16 cellular contexts compared by ENCODE assay signal in the genomic region with DNA sequence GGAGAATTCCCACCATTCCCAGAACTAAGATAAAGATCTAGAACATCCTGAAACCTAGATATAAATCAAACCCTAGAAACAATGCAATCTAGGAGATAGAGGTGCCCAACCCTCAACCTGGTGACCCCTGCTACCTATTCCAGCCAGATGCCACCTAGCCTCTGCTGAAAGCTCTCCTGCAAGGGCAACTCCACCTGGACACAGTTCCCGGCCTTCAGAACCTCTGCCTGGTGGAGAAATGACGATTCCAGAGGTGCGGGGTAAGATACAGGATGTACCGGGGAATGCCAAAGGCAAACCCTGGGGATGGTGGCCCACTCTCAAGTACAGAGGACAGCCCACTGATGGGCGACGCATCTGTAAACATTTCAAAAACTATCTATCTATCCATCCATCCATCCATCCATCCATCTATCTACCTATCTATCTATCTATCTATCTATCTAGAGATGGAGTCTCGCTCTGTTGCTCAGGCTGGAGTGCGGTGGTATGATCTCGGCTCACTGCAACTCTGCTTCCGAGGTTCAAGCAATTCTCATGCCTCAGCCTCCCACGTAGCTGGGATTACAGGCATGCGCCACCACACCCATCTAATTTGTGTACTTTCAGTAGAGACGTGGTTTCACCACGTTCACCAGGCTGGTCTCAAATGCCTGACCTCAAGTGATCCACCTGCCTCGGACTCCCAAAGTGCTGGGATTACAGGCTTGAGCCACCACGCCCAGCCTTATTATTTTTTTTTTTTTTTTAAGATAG.
"Had no signal": no experiment of that assay in that cellular context is flagged by ENCODE, and none has a peak within 500 bp of the region (broad histone marks: within the 10 kb centered on the region; RNA-seq: fewer than 3 reads in every experiment).

No MANE protein-coding gene starts in this region.

- H3K36me3 ChIP-seq: ovary, uterus had no signal

- H3K4me3 ChIP-seq: heart left ventricle, neural progenitor cell, ovary, psoas muscle, tibial artery, uterus had no signal

- H3K4me1 ChIP-seq: neural progenitor cell, tibial artery, uterus had no signal

- DNase-seq: activated B cell treated with CpG ODN at 0.5 μM for 24 hours; activated CD4-positive, alpha-beta T cell treated with anti-CD3 and anti-CD28 coated beads for 4 hours; effector CD4-positive, alpha-beta T cell; stimulated activated CD4-positive, alpha-beta T cell treated with anti-CD3 and anti-CD28 coated beads, Interleukin-12 subunit alpha, Interleukin-12 subunit beta, amount 100 ng/mL, for 4 hours; T1000 had no signal

- H3K27ac ChIP-seq: heart left ventricle, neural progenitor cell, ovary, psoas muscle, tibial artery, uterus had no signal

- H3K27me3 Mint-ChIP-seq: activated B cell treated with CpG ODN at 0.5 μM for 24 hours; naive thymus-derived CD8-positive, alpha-beta T cell; stimulated activated naive CD8-positive, alpha-beta T cell treated with anti-CD3 and anti-CD28 coated beads, Interleukin-15, Interleukin-2, amounts not matched to agents 100 ng/mL and 50 ng/mL, for 24 hours had no signal

- ATAC-seq: activated naive CD4-positive, alpha-beta T cell treated with anti-CD3 and anti-CD28 coated beads, Interleukin-2, amount 50 U/mL, for 72 hours; naive thymus-derived CD8-positive, alpha-beta T cell had no signal

- H3K36me3 Mint-ChIP-seq: activated naive CD4-positive, alpha-beta T cell treated with anti-CD3 and anti-CD28 coated beads, Interleukin-2, amount 50 U/mL, for 72 hours had no signal

- H3K9me3 ChIP-seq: heart left ventricle, ovary, psoas muscle, tibial artery, uterus had no signal

- H3K27me3 ChIP-seq: heart left ventricle, neural progenitor cell, ovary, tibial artery, uterus had no signal

- H3K9me3 Mint-ChIP-seq: activated B cell treated with CpG ODN at 0.5 μM for 24 hours; activated naive CD4-positive, alpha-beta T cell treated with anti-CD3 and anti-CD28 coated beads, Interleukin-2, amount 50 U/mL, for 72 hours; activated T-helper 1 cell treated with anti-CD3 and anti-CD28 coated beads, Interleukin-12 subunit alpha, Interleukin-12 subunit beta, Interleukin-2, Interleukin-4 antibody, amounts not matched to agents 30 ng/mL and 10 ng/mL and 1 ng/mL, durations not matched to agents 14 hours and 24 hours and 36 hours; mesothelial cell of epicardium; naive thymus-derived CD8-positive, alpha-beta T cell; neural progenitor cell; stimulated activated naive CD8-positive, alpha-beta T cell treated with anti-CD3 and anti-CD28 coated beads, Interleukin-15, Interleukin-2, amounts not matched to agents 100 ng/mL and 50 ng/mL, for 24 hours had no signal

- H3K27ac Mint-ChIP-seq: activated B cell treated with CpG ODN at 0.5 μM for 24 hours; activated naive CD4-positive, alpha-beta T cell treated with anti-CD3 and anti-CD28 coated beads, Interleukin-2, amount 50 U/mL, for 72 hours; activated T-helper 1 cell treated with anti-CD3 and anti-CD28 coated beads, Interleukin-12 subunit alpha, Interleukin-12 subunit beta, Interleukin-2, Interleukin-4 antibody, amounts not matched to agents 30 ng/mL and 10 ng/mL and 1 ng/mL, durations not matched to agents 14 hours and 24 hours and 36 hours; mesothelial cell of epicardium; stimulated activated naive CD8-positive, alpha-beta T cell treated with anti-CD3 and anti-CD28 coated beads, Interleukin-15, Interleukin-2, amounts not matched to agents 100 ng/mL and 50 ng/mL, for 24 hours had no signal

- H3K4me3 Mint-ChIP-seq: activated B cell treated with CpG ODN at 0.5 μM for 24 hours; activated T-helper 1 cell treated with anti-CD3 and anti-CD28 coated beads, Interleukin-12 subunit alpha, Interleukin-12 subunit beta, Interleukin-2, Interleukin-4 antibody, amounts not matched to agents 30 ng/mL and 10 ng/mL and 1 ng/mL, durations not matched to agents 14 hours and 24 hours and 36 hours; mesothelial cell of epicardium; naive thymus-derived CD8-positive, alpha-beta T cell; neural progenitor cell; stimulated activated naive CD8-positive, alpha-beta T cell treated with anti-CD3 and anti-CD28 coated beads, Interleukin-15, Interleukin-2, amounts not matched to agents 100 ng/mL and 50 ng/mL, for 24 hours had no signal

- H3K4me1 Mint-ChIP-seq: activated B cell treated with CpG ODN at 0.5 μM for 24 hours; naive thymus-derived CD8-positive, alpha-beta T cell had no signal
